ENCODE assay signal across 13 cellular contexts in the genomic region with DNA sequence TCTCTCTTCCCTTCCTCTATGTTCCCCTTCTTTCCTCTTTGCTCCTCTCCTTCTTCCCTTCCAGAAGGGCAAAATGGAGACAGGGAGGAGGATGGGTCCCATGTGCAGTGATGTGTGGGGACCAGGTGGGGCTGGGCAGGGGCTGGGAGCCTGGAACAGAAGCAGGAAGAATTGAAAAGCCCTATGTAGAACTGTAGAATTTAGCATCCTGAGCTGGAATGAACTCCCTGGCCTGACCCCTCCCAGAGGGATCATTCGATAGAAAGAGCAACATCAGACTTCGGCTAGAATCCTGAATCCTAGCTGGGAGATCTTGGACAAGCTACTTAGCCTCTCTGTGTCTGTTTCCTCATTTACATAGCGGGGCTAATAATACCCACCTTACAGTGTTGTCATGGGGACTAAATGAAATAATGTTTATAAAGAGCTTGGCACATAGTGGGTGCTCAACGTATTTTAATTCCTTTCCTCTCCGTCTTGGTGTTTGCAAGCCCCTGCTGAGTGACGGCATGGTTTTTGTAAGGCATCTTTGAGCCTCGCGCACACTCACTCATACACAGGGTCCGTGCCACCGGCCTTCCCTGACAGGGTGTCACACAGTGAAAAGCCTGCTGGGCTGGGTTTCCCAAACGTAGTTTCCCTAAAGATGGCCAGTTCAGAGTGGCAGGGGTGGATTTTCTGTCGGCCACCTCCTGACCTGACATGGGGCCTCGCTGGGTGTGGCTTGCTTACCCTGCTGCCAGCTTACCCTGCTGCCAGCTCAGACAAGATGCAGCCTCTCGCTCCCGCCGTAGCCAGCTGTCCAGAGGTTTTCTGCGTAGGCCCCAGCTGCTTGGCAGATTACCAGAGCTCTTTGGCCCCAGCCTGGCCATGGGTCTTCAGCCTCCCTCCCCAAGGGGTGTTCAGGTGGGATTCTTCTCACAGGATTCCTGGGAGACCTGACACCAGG. TPM values are rescaled to one million over a fixed set of nuclear protein-coding genes. Genes with fewer than 3 reads are reported as not detected.
DNase-seq lines count a peak whose midpoint lies in the region; ATAC-seq and TF ChIP-seq lines count a peak whose summit lies in the region.
"Had no signal": no experiment of that assay in that cellular context is flagged by ENCODE, and none has a peak within 500 bp of the region (broad histone marks: within the 10 kb centered on the region; RNA-seq: fewer than 3 reads in every experiment).

No MANE protein-coding gene starts in this region.

- DNase-seq in NCI-H1092 treated with DMSO at 0.1 percent for 48 hours (lab: John Stamatoyannopoulos, UW): peak; percentile 11
- DNase-seq in NCI-H1092 (lab: John Stamatoyannopoulos, UW): no peak
- DNase-seq in RPMI8226: peak; percentile 38
- peak in 2 of 3 donors; percentile 64 to 70 for DNase-seq in right cardiac atrium
- no peak for DNase-seq in SIG-M5 (lab: John Stamatoyannopoulos, UW)
- no peak for DNase-seq in GM20000 (ENCODE audit: low spot score)
- no peak for DNase-seq in DMS153 treated with DMSO at 0.1 percent for 48 hours (lab: John Stamatoyannopoulos, UW; ENCODE audit: unreplicated experiment)
- DNase-seq: Calu3, KBM-7, NCI-H1930 had no signal

- 51% methylated on average over 17 of the region's 17 CpGs for WGBS in right cardiac atrium

- TF ChIP-seq CTCF in GM20000 (IDR thresholded peaks at IDR 0.05; ENCODE audit: extremely low read depth, missing control alignments): no peak

- intact Hi-C loops in right cardiac atrium (cut with DNase I): loop anchor here in 1 of 4 donors (5.0 to 10.0 kb wide), 2 partner anchors 65 to 243 kb away; no protein-coding TSS in a partner anchor

- H3K4me1 ChIP-seq in right cardiac atrium (ENCODE audit: control insufficient read depth, insufficient read depth, low read length) (peaks cover 9% of the 10 kb centered on the region), stomach smooth muscle (ENCODE audit: control insufficient read depth, insufficient read depth, low read length) (peaks cover 68% of the 10 kb centered on the region)

- ATAC-seq in right cardiac atrium: no peak

- H3K36me3 ChIP-seq in stomach smooth muscle (ENCODE audit: control insufficient read depth in 2 of 2, insufficient read depth in 2 of 2, low read length in 2 of 2): no peaks in the 10 kb centered on the region
- H3K36me3 ChIP-seq: suprapubic skin had no signal

- peak overlapping the region; percentile 73 for H3K27ac ChIP-seq in right cardiac atrium (ENCODE audit: low read length)
- H3K27ac ChIP-seq in stomach smooth muscle (ENCODE audit: low read length): peak overlapping the region; percentile 85
- H3K27ac ChIP-seq: suprapubic skin had no signal

- H3K9ac ChIP-seq in stomach smooth muscle (ENCODE audit: low read length in 2 of 2): peak overlapping the region; percentile 42 to 68

- H3K9me3 ChIP-seq in right cardiac atrium (ENCODE audit: control insufficient read depth, low read length): no peaks in the 10 kb centered on the region
- no peaks in the 10 kb centered on the region for H3K9me3 ChIP-seq in stomach smooth muscle (ENCODE audit: control insufficient read depth in 2 of 2, low read length in 2 of 2)
- H3K9me3 ChIP-seq: suprapubic skin had no signal

- no peak overlapping the region for H3K4me3 ChIP-seq in right cardiac atrium (ENCODE audit: low read length)
- peak overlapping the region in 1 of 2 donors; percentile 62 for H3K4me3 ChIP-seq in stomach smooth muscle (ENCODE audit: low read length in 2 of 2)
- H3K4me3 ChIP-seq: smooth muscle cell, suprapubic skin had no signal

- H3K27me3 ChIP-seq in right cardiac atrium (ENCODE audit: control insufficient read depth, insufficient read depth): no peaks in the 10 kb centered on the region
- peaks cover 3 to 8% of the 10 kb centered on the region in 2 donors for H3K27me3 ChIP-seq in stomach smooth muscle (ENCODE audit: control insufficient read depth in 1 of 2, insufficient read depth in 2 of 2, low read length in 2 of 2)

RNA-seq across cellular contexts. Expression of a gene that starts 6.1 kb away (rescaled TPM):
- total RNA-seq in right cardiac atrium: 10 to 100 TPM; 61.8 to 96.9 (median 77.4) TPM
- polyA plus RNA-seq in right cardiac atrium: 40.7 TPM

Comparison
In these comparisons a context has a peak if more than half of its experiments do, and no peak if none do; other contexts are left out.
1. DNase-seq: peak in NCI-H1092 treated with DMSO at 0.1 percent for 48 hours (single experiment), RPMI8226 (single experiment) and right cardiac atrium (2 of 3); none in NCI-H1092 (single experiment), SIG-M5 (single experiment), GM20000 (single experiment) and DMS153 treated with DMSO at 0.1 percent for 48 hours (single experiment).